ENCODE assay signal across 10 cellular contexts in genomic region chr3:58234516-58234931, GRCh38. TPM values are rescaled to one million over a fixed set of nuclear protein-coding genes. Genes with fewer than 3 reads are reported as not detected.
DNase-seq lines count a peak whose midpoint lies in the region; ATAC-seq and TF ChIP-seq lines count a peak whose summit lies in the region.
"Had no signal": no experiment of that assay in that cellular context is flagged by ENCODE, and none has a peak within 500 bp of the region (broad histone marks: within the 10 kb centered on the region; RNA-seq: fewer than 3 reads in every experiment).

No MANE protein-coding gene starts in this region.

- peaks cover 3% of the 10 kb centered on the region for H3K27me3 ChIP-seq in CD4-positive, alpha-beta T cell (ENCODE audit: control insufficient read depth, insufficient read depth, low read length)
- no peaks in the 10 kb centered on the region for H3K27me3 ChIP-seq in adrenal gland

- no peak overlapping the region for H3K27ac Mint-ChIP-seq in CD4-positive, alpha-beta T cell
- H3K27ac Mint-ChIP-seq: activated T-helper 2 cell treated with anti-CD3 and anti-CD28 coated beads, Interferon-gamma antibody, Interleukin-2, Interleukin-4, amounts not matched to agents 10 μg/mL and 5 μg/mL and 100 μg/mL, durations not matched to agents 14 hours and 24 hours and 36 hours had no signal

- TF ChIP-seq POLR2A in adrenal gland (IDR thresholded peaks at IDR 0.05): no peak

- no peaks in the 10 kb centered on the region for H3K9me3 Mint-ChIP-seq in CD4-positive, alpha-beta T cell
- H3K9me3 Mint-ChIP-seq: activated T-helper 2 cell treated with anti-CD3 and anti-CD28 coated beads, Interferon-gamma antibody, Interleukin-2, Interleukin-4, amounts not matched to agents 10 μg/mL and 5 μg/mL and 100 μg/mL, durations not matched to agents 14 hours and 24 hours and 36 hours had no signal

- no peaks in the 10 kb centered on the region for H3K9me3 ChIP-seq in CD4-positive, alpha-beta T cell (ENCODE audit: control insufficient read depth, low read length)
- no peaks in the 10 kb centered on the region for H3K9me3 ChIP-seq in adrenal gland (replicated peaks in 1 of 3)

- peaks cover 34% of the 10 kb centered on the region for H3K27me3 Mint-ChIP-seq in CD4-positive, alpha-beta T cell

- 49 to 70% (median 60%) methylated on average over 4 of the region's 4 CpGs for WGBS in adrenal gland, 4 donors

- H3K4me3 Mint-ChIP-seq in CD4-positive, alpha-beta T cell: peak overlapping the region; percentile 45

- CTCF ChIA-PET in CD4-positive, alpha-beta T cell (lab: Charles Lee): interaction anchor here (1.0 kb wide), 1 partner anchor 72 kb away, joined by 3 read pairs; the partner anchor contains the start of genes HTD2 and RPP14

- ATAC-seq in CD4-positive, alpha-beta T cell (ENCODE audit: poor library complexity): no peak
- ATAC-seq in HG03378 (IDR thresholded peaks at IDR 0.05; ENCODE audit: unreplicated experiment) (peak; percentile 34), HG03521 (IDR thresholded peaks at IDR 0.05; ENCODE audit: unreplicated experiment) (no peak), GM18511 (IDR thresholded peaks at IDR 0.05; ENCODE audit: unreplicated experiment) (no peak)

- TF ChIP-seq CTCF in CD4-positive, alpha-beta T cell (IDR thresholded peaks at IDR 0.05): no peak
- TF ChIP-seq CTCF in adrenal gland (IDR thresholded peaks at IDR 0.05) (no peak), GM13977 (IDR thresholded peaks at IDR 0.05; ENCODE audit: extremely low read depth, insufficient read depth, missing control alignments) (no peak)

- in situ Hi-C loops in GM13977 (cut with MboI; ENCODE audit: low pct_unique_long_range_greater_than_20kb, low sequenced_read_pairs, unreplicated experiment): no loop called here

- no peak overlapping the region for H3K27ac ChIP-seq in CD4-positive, alpha-beta T cell (ENCODE audit: low read depth, low read length)
- no peak overlapping the region for H3K27ac ChIP-seq in adrenal gland

- DNase-seq in CD4-positive, alpha-beta T cell: no peak
- DNase-seq in adrenal gland: peak in 4 of 7 donors; percentile 33 to 50 (median 43)
- peak; percentile 13 for DNase-seq in kidney glomerular epithelial cell (lab: John Stamatoyannopoulos, UW)
- no peak for DNase-seq in GM13977 (ENCODE audit: low spot score)
- no peak for DNase-seq in LoVo (ENCODE audit: low spot score)

- intact Hi-C loops in CD4-positive, alpha-beta T cell (cut with DNase I, micrococcal nuclease): loop anchor here in 1 of 2 experiments (10.0 kb wide), 2 partner anchors 480 to 680 kb away; partner anchors contain the start of genes PDE12 and SLMAP
- intact Hi-C loops in adrenal gland (cut with DNase I): no loop called here

- no peaks in the 10 kb centered on the region for H3K36me3 ChIP-seq in adrenal gland (replicated peaks in 1 of 2)

- POLR2A ChIA-PET in CD4-positive, alpha-beta T cell (lab: Charles Lee): no interaction called here

- peaks cover 14% of the 10 kb centered on the region for H3K4me1 Mint-ChIP-seq in CD4-positive, alpha-beta T cell (ENCODE audit: low read depth)

- H3K4me3 ChIP-seq in adrenal gland: no peak overlapping the region

- H3K4me1 ChIP-seq in adrenal gland (replicated peaks in 1 of 2): peaks cover 5 to 19% of the 10 kb centered on the region in 2 donors

- H3K36me3 Mint-ChIP-seq in CD4-positive, alpha-beta T cell (ENCODE audit: low read depth): peaks cover 7% of the 10 kb centered on the region

RNA-seq across cellular contexts. Expression of gene ABHD6, which starts 3.1 kb away (rescaled TPM):
- total RNA-seq in CD4-positive, alpha-beta T cell: 1 to 10 TPM in 1 of 2 experiments, under 1 TPM in 1; 0.71 to 1.9 TPM
- 10 to 100 TPM; 17.2 to 36.6 (median 27.8) TPM for total RNA-seq in adrenal gland
- 10 to 100 TPM; 10.2 to 28.0 (median 14.6) TPM for polyA plus RNA-seq in adrenal gland

RNA-seq across cellular contexts. Expression of gene DNASE1L3, which starts 23.8 kb away (rescaled TPM):
- total RNA-seq in CD4-positive, alpha-beta T cell: under 1 TPM; 0.53 to 0.80 TPM
- 10 to 100 TPM; 42.9 to 83.9 (median 58.4) TPM for total RNA-seq in adrenal gland
- 10 to 100 TPM; 29.2 to 57.6 (median 46.3) TPM for polyA plus RNA-seq in adrenal gland
- total RNA-seq: activated T-helper 2 cell treated with anti-CD3 and anti-CD28 coated beads, Interferon-gamma antibody, Interleukin-2, Interleukin-4, amounts not matched to agents 10 μg/mL and 5 μg/mL and 100 μg/mL, durations not matched to agents 14 hours and 24 hours and 36 hours; chondrocyte had no signal

Comparison
In these comparisons a context has a peak if more than half of its experiments do, and no peak if none do; other contexts are left out.
1. DNase-seq: peak in adrenal gland (4 of 7) and kidney glomerular epithelial cell (single experiment); none in CD4-positive, alpha-beta T cell (0 of 10), GM13977 (single experiment) and LoVo (single experiment).
2. RNA of gene ABHD6, which starts 3.1 kb away (total RNA-seq): 17.2 to 36.6 TPM in adrenal gland; 0.71 to 1.9 TPM in CD4-positive, alpha-beta T cell; every median in the first group is over 4 times any median in the second.
3. RNA of gene DNASE1L3, which starts 23.8 kb away (total RNA-seq): 42.9 to 83.9 TPM in adrenal gland; 0.53 to 0.80 TPM in CD4-positive, alpha-beta T cell; every median in the first group is over 10 times any median in the second.